ENCODE assay signal across 8 cellular contexts in genomic region chr3:50242778-50243551, GRCh38. TPM values are rescaled to one million over a fixed set of nuclear protein-coding genes. Genes with fewer than 3 reads are reported as not detected.
A peak's percentile ranks its signal among the peaks of the same experiment; 100 is the strongest.
DNase-seq lines count a peak whose midpoint lies in the region; ATAC-seq, FAIRE-seq and TF ChIP-seq lines count a peak whose summit lies in the region.
"Had no signal": no experiment of that assay in that cellular context is flagged by ENCODE, and none has a peak within 500 bp of the region (broad histone marks: within the 10 kb centered on the region; RNA-seq: fewer than 3 reads in every experiment).

No MANE protein-coding gene starts in this region.

- TF ChIP-seq POLR2A in gastroesophageal sphincter (IDR thresholded peaks at IDR 0.05), result no peak

- no peak for FAIRE-seq in pancreas (lab: Jason Lieb, UNC)

- H3K36me3 ChIP-seq in gastroesophageal sphincter, result peaks cover 0 to 21% of the 10 kb centered on the region in 2 donors
- H3K36me3 ChIP-seq in pancreas, result no peaks in the 10 kb centered on the region

- H3K4me3 ChIP-seq in gastroesophageal sphincter (peak overlapping the region in 1 of 2 donors; percentile 11), pancreas (no peak overlapping the region)

- DNase-seq in Kasumi-1 (lab: John Stamatoyannopoulos, UW) (peak; percentile 98), pancreas (peak in 2 of 6 donors; percentile 69 to 72), islet precursor cell (no peak), NCI-H2081 treated with DMSO at 0.1 percent for 48 hours (lab: John Stamatoyannopoulos, UW) (no peak)
- DNase-seq in activated CD8-positive, alpha-beta memory T cell treated with anti-CD3 and anti-CD28 coated beads, Interleukin-2, amount 50 U/mL, for 48 hours, result peak; percentile 69

- H3K27ac ChIP-seq in gastroesophageal sphincter, result peak overlapping the region in 3 of 4 donors; percentile 84 to 100 (median 96)
- peak overlapping the region in 3 of 4 donors; percentile 8 to 81 (median 80) for H3K27ac ChIP-seq in pancreas
- H3K27ac ChIP-seq: VCaP had no signal

- TF ChIP-seq CTCF in gastroesophageal sphincter (IDR thresholded peaks at IDR 0.05) (peak in 2 of 4 experiments; percentile 5 to 15), pancreas (IDR thresholded peaks at IDR 0.05) (no peak)

- peaks cover 3 to 100% (median 92%) of the 10 kb centered on the region in 3 donors for H3K4me1 ChIP-seq in gastroesophageal sphincter
- peaks cover 5 to 35% (median 12%) of the 10 kb centered on the region in 3 donors for H3K4me1 ChIP-seq in pancreas

- H3K9me3 ChIP-seq in gastroesophageal sphincter, result no peaks in the 10 kb centered on the region
- H3K9me3 ChIP-seq in pancreas, result no peaks in the 10 kb centered on the region

- no peak for TF ChIP-seq EP300 in gastroesophageal sphincter (IDR thresholded peaks at IDR 0.05)

- H3K27me3 ChIP-seq in gastroesophageal sphincter (no peaks in the 10 kb centered on the region), pancreas (no peaks in the 10 kb centered on the region)

- ATAC-seq in gastroesophageal sphincter (peak; percentile 34), pancreas (peak in 2 of 4 donors; percentile 21 to 22), HG03108 (IDR thresholded peaks at IDR 0.05; ENCODE audit: unreplicated experiment) (no peak)

- WGBS in gastroesophageal sphincter (ENCODE audit: low coverage in 1 of 2), 2 donors, result 38% methylated on average over 4 of the region's 14 CpGs; no CpG with 5 or more reads in 1 of the 2 donors
- 53 to 60% methylated on average over 13 to 14 of the region's 14 CpGs for WGBS in pancreas, 2 donors

- intact Hi-C loops in pancreas (cut with DNase I), result no loop called here

RNA-seq across cellular contexts. Expression of gene GNAI2, which starts 7.0 kb away (rescaled TPM):
- total RNA-seq in gastroesophageal sphincter (100 to 1,000 TPM; 172 to 262 (median 222) TPM), pancreas (100 to 1,000 TPM in 1 of 6 donors, 10 to 100 TPM in 5; 26.9 to 104 (median 42.9) TPM)
- polyA plus RNA-seq in pancreas, result 10 to 100 TPM; 54.1 to 97.6 TPM

RNA-seq across cellular contexts. Expression of gene SEMA3B, which starts 26.0 kb away (rescaled TPM):
- total RNA-seq in gastroesophageal sphincter (10 to 100 TPM; 29.1 to 54.9 (median 44.2) TPM), pancreas (10 to 100 TPM; 27.5 to 53.5 (median 33.2) TPM)
- polyA plus RNA-seq in pancreas, result 100 to 1,000 TPM; 118 to 223 TPM

RNA-seq across cellular contexts. Expression of gene LSMEM2, which starts 35.9 kb away (rescaled TPM):
- total RNA-seq in gastroesophageal sphincter, result not detected
- total RNA-seq in pancreas, result under 1 TPM in 1 of 6 donors, not detected in 5; 0.12 TPM
- polyA plus RNA-seq in pancreas, result 1 to 10 TPM in 1 of 2 donors, under 1 TPM in 1; 0.15 to 2.1 TPM

RNA-seq across cellular contexts. Expression of gene SLC38A3, which starts 37.9 kb away (rescaled TPM):
- total RNA-seq in gastroesophageal sphincter (under 1 TPM in 2 of 4 donors, not detected in 2; 0.35 TPM), pancreas (10 to 100 TPM; 21.2 to 57.9 (median 38.6) TPM)
- polyA plus RNA-seq in pancreas, result 10 to 100 TPM; 35.2 to 40.8 TPM

RNA-seq across cellular contexts. Expression of gene IFRD2, which starts 49.3 kb away (rescaled TPM):
- total RNA-seq in gastroesophageal sphincter, result 10 to 100 TPM; 37.3 to 85.4 (median 64.9) TPM
- 10 to 100 TPM; 47.1 to 81.6 (median 55.1) TPM for total RNA-seq in pancreas
- polyA plus RNA-seq in pancreas, result 100 to 1,000 TPM; 101 to 117 TPM

Comparison
In these comparisons a context has a peak if more than half of its experiments do, and no peak if none do; other contexts are left out.
1. DNase-seq: peak in Kasumi-1 (2 of 2) and activated CD8-positive, alpha-beta memory T cell treated with anti-CD3 and anti-CD28 coated beads, Interleukin-2, amount 50 U/mL, for 48 hours (single experiment); none in islet precursor cell (single experiment) and NCI-H2081 treated with DMSO at 0.1 percent for 48 hours (single experiment).